1 cellular context compared by ENCODE assay signal in the genomic region with DNA sequence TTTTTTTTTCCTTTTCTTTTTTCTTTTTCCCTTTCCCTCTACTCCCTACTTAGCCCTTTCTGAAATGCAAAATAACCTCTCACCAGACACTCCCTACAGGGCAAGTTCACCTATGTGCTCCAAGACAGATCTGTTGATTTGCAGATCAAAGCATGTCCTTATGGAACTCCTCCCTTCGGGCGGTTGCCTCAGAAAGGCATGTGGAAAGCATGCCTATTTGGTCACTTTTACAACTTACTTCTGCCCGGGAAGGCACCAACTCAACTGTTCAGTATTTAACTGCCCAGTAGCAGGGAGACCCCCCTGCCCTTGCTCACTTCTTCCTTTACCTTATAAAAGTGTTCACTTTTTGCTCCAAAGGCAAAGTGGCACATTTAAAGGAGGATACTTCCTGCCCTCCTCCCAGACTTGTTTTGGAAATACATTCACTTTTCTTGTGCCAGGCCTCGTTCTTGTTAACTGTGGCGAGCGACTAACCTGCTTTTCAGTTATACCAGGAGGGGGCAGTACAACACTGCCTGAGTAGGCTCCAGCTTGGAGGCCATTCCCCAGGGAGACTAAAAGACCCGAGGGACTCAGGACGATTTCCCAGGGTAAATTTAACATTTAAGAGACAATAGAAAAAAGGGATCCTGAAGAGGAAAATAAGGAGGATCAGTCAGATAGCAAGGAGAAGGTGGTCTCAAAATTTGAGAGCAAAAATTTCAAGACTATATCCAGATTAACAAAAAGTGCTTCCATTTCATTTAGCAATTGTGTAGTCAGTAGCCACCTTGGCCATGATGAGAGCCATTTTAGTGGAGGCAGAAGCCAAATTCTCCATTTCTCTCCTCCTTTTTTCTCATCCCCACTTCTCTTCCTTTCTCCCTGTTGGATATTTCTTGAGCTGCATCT.
TF ChIP-seq lines count a peak whose summit lies in the region.

No MANE protein-coding gene starts in this region.

TF ChIP-seq in GM12878, 131 proteins besides CTCF, POLR2A, EP300 and RAD21 (continued from another document and continues in another):
- TF ChIP-seq, protein P1, sequence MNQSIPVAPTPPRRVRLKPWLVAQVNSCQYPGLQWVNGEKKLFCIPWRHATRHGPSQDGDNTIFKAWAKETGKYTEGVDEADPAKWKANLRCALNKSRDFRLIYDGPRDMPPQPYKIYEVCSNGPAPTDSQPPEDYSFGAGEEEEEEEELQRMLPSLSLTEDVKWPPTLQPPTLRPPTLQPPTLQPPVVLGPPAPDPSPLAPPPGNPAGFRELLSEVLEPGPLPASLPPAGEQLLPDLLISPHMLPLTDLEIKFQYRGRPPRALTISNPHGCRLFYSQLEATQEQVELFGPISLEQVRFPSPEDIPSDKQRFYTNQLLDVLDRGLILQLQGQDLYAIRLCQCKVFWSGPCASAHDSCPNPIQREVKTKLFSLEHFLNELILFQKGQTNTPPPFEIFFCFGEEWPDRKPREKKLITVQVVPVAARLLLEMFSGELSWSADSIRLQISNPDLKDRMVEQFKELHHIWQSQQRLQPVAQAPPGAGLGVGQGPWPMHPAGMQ (IDR thresholded peaks at IDR 0.05; ENCODE audit: borderline replicate concordance) = no peak
- TF ChIP-seq SUPT20H (IDR thresholded peaks at IDR 0.05; ENCODE audit: borderline replicate concordance, control insufficient read depth, low read depth, low read length) (no peak), ZBED1 (IDR thresholded peaks at IDR 0.05; ENCODE audit: borderline replicate concordance) (peak; percentile 85; the same call in 1 of the 2 replicates), CHD4 (IDR thresholded peaks at IDR 0.05) (no peak), RCOR1 (conservative IDR thresholded peaks at IDR 0.05; ENCODE audit: low read depth, low read length) (no peak), SREBF2 (IDR thresholded peaks at IDR 0.05; ENCODE audit: low read length) (no peak), CBFB (IDR thresholded peaks at IDR 0.05; ENCODE audit: low read depth) (no peak), TCF3 (IDR thresholded peaks at IDR 0.05; ENCODE audit: borderline replicate concordance, insufficient read depth, low read depth, low read length) (no peak), GATAD2B (conservative IDR thresholded peaks at IDR 0.05; ENCODE audit: low read depth) (peak; percentile 100), SP1 (IDR thresholded peaks at IDR 0.05; ENCODE audit: low read depth, low read length) (peak; percentile 65), STAT1 (conservative IDR thresholded peaks at IDR 0.05) (no peak), BRCA1 (IDR thresholded peaks at IDR 0.05; ENCODE audit: low read depth, low read length) (no peak), TAF1 (IDR thresholded peaks at IDR 0.05; ENCODE audit: borderline replicate concordance, low read depth, low read length) (peak; percentile 44; the same call in 1 of the 2 replicates), DPF2 (IDR thresholded peaks at IDR 0.05) (no peak), SPI1 (IDR thresholded peaks at IDR 0.05; ENCODE audit: borderline replicate concordance, insufficient read depth, low read depth, low read length) (no peak)
- TF ChIP-seq, protein P2, sequence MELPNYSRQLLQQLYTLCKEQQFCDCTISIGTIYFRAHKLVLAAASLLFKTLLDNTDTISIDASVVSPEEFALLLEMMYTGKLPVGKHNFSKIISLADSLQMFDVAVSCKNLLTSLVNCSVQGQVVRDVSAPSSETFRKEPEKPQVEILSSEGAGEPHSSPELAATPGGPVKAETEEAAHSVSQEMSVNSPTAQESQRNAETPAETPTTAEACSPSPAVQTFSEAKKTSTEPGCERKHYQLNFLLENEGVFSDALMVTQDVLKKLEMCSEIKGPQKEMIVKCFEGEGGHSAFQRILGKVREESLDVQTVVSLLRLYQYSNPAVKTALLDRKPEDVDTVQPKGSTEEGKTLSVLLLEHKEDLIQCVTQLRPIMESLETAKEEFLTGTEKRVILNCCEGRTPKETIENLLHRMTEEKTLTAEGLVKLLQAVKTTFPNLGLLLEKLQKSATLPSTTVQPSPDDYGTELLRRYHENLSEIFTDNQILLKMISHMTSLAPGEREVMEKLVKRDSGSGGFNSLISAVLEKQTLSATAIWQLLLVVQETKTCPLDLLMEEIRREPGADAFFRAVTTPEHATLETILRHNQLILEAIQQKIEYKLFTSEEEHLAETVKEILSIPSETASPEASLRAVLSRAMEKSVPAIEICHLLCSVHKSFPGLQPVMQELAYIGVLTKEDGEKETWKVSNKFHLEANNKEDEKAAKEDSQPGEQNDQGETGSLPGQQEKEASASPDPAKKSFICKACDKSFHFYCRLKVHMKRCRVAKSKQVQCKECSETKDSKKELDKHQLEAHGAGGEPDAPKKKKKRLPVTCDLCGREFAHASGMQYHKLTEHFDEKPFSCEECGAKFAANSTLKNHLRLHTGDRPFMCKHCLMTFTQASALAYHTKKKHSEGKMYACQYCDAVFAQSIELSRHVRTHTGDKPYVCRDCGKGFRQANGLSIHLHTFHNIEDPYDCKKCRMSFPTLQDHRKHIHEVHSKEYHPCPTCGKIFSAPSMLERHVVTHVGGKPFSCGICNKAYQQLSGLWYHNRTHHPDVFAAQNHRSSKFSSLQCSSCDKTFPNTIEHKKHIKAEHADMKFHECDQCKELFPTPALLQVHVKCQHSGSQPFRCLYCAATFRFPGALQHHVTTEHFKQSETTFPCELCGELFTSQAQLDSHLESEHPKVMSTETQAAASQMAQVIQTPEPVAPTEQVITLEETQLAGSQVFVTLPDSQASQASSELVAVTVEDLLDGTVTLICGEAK (IDR thresholded peaks at IDR 0.05; ENCODE audit: borderline replicate concordance) = no peak; the same call in 1 of the 2 replicates
- TF ChIP-seq, protein P3, sequence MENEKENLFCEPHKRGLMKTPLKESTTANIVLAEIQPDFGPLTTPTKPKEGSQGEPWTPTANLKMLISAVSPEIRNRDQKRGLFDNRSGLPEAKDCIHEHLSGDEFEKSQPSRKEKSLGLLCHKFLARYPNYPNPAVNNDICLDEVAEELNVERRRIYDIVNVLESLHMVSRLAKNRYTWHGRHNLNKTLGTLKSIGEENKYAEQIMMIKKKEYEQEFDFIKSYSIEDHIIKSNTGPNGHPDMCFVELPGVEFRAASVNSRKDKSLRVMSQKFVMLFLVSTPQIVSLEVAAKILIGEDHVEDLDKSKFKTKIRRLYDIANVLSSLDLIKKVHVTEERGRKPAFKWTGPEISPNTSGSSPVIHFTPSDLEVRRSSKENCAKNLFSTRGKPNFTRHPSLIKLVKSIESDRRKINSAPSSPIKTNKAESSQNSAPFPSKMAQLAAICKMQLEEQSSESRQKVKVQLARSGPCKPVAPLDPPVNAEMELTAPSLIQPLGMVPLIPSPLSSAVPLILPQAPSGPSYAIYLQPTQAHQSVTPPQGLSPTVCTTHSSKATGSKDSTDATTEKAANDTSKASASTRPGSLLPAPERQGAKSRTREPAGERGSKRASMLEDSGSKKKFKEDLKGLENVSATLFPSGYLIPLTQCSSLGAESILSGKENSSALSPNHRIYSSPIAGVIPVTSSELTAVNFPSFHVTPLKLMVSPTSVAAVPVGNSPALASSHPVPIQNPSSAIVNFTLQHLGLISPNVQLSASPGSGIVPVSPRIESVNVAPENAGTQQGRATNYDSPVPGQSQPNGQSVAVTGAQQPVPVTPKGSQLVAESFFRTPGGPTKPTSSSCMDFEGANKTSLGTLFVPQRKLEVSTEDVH (IDR thresholded peaks at IDR 0.05; ENCODE audit: low read depth, partially characterized antibody) = peak; percentile 8
- TF ChIP-seq, protein P4, sequence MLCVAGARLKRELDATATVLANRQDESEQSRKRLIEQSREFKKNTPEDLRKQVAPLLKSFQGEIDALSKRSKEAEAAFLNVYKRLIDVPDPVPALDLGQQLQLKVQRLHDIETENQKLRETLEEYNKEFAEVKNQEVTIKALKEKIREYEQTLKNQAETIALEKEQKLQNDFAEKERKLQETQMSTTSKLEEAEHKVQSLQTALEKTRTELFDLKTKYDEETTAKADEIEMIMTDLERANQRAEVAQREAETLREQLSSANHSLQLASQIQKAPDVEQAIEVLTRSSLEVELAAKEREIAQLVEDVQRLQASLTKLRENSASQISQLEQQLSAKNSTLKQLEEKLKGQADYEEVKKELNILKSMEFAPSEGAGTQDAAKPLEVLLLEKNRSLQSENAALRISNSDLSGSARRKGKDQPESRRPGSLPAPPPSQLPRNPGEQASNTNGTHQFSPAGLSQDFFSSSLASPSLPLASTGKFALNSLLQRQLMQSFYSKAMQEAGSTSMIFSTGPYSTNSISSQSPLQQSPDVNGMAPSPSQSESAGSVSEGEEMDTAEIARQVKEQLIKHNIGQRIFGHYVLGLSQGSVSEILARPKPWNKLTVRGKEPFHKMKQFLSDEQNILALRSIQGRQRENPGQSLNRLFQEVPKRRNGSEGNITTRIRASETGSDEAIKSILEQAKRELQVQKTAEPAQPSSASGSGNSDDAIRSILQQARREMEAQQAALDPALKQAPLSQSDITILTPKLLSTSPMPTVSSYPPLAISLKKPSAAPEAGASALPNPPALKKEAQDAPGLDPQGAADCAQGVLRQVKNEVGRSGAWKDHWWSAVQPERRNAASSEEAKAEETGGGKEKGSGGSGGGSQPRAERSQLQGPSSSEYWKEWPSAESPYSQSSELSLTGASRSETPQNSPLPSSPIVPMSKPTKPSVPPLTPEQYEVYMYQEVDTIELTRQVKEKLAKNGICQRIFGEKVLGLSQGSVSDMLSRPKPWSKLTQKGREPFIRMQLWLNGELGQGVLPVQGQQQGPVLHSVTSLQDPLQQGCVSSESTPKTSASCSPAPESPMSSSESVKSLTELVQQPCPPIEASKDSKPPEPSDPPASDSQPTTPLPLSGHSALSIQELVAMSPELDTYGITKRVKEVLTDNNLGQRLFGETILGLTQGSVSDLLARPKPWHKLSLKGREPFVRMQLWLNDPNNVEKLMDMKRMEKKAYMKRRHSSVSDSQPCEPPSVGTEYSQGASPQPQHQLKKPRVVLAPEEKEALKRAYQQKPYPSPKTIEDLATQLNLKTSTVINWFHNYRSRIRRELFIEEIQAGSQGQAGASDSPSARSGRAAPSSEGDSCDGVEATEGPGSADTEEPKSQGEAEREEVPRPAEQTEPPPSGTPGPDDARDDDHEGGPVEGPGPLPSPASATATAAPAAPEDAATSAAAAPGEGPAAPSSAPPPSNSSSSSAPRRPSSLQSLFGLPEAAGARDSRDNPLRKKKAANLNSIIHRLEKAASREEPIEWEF (IDR thresholded peaks at IDR 0.05; ENCODE audit: insufficient replicate concordance, low read depth, low read length) = peak; percentile 100
- TF ChIP-seq, protein P5, sequence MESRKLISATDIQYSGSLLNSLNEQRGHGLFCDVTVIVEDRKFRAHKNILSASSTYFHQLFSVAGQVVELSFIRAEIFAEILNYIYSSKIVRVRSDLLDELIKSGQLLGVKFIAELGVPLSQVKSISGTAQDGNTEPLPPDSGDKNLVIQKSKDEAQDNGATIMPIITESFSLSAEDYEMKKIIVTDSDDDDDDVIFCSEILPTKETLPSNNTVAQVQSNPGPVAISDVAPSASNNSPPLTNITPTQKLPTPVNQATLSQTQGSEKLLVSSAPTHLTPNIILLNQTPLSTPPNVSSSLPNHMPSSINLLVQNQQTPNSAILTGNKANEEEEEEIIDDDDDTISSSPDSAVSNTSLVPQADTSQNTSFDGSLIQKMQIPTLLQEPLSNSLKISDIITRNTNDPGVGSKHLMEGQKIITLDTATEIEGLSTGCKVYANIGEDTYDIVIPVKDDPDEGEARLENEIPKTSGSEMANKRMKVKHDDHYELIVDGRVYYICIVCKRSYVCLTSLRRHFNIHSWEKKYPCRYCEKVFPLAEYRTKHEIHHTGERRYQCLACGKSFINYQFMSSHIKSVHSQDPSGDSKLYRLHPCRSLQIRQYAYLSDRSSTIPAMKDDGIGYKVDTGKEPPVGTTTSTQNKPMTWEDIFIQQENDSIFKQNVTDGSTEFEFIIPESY (IDR thresholded peaks at IDR 0.05) = 0 out of 2 replicates have a peak, but pooled peaks have one; percentile 29
- TF ChIP-seq, protein P6, sequence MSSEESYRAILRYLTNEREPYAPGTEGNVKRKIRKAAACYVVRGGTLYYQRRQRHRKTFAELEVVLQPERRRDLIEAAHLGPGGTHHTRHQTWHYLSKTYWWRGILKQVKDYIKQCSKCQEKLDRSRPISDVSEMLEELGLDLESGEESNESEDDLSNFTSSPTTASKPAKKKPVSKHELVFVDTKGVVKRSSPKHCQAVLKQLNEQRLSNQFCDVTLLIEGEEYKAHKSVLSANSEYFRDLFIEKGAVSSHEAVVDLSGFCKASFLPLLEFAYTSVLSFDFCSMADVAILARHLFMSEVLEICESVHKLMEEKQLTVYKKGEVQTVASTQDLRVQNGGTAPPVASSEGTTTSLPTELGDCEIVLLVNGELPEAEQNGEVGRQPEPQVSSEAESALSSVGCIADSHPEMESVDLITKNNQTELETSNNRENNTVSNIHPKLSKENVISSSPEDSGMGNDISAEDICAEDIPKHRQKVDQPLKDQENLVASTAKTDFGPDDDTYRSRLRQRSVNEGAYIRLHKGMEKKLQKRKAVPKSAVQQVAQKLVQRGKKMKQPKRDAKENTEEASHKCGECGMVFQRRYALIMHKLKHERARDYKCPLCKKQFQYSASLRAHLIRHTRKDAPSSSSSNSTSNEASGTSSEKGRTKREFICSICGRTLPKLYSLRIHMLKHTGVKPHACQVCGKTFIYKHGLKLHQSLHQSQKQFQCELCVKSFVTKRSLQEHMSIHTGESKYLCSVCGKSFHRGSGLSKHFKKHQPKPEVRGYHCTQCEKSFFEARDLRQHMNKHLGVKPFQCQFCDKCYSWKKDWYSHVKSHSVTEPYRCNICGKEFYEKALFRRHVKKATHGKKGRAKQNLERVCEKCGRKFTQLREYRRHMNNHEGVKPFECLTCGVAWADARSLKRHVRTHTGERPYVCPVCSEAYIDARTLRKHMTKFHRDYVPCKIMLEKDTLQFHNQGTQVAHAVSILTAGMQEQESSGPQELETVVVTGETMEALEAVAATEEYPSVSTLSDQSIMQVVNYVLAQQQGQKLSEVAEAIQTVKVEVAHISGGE (CRISPR knock-in tag; IDR thresholded peaks at IDR 0.05) = no peak
- TF ChIP-seq, protein P7, sequence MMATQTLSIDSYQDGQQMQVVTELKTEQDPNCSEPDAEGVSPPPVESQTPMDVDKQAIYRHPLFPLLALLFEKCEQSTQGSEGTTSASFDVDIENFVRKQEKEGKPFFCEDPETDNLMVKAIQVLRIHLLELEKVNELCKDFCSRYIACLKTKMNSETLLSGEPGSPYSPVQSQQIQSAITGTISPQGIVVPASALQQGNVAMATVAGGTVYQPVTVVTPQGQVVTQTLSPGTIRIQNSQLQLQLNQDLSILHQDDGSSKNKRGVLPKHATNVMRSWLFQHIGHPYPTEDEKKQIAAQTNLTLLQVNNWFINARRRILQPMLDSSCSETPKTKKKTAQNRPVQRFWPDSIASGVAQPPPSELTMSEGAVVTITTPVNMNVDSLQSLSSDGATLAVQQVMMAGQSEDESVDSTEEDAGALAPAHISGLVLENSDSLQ (IDR thresholded peaks at IDR 0.05) = 0 out of 2 replicates have a peak, but pooled peaks have one; percentile 14
